In the genomic region with DNA sequence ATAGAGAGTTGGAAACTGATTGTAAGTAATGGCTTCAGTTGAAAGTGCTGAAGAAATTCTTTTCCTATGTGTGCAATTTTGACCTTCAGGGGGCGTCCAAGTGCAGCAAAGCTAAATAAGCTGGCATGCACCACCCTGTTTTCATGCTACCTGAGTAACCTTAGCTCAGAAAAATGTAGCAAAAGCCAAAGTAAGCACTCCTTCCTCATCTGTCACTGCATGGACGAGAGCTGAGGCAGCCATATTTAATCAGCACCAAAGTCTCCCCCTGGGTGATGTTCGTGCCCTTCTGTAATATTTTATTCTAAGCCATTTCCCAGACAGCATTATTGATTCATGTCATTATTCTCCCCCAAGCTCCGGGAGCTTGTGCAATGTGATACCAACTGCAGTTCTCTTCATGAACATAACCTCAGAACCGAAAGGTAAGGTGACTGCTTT, we compare ENCODE assay signal across 8 cellular contexts.
DNase-seq lines count a peak whose midpoint lies in the region; ATAC-seq and TF ChIP-seq lines count a peak whose summit lies in the region.

No MANE protein-coding gene starts in this region.

- no peak for TF ChIP-seq POLR2A in gastrocnemius medialis (IDR thresholded peaks at IDR 0.05)

- H3K27ac Mint-ChIP-seq in activated CD4-positive, alpha-beta T cell treated with anti-CD3 and anti-CD28 coated beads, Interleukin-2, amount 10 ng/mL, durations not matched to agents 7 days and 5 days, result no peak overlapping the region
- H3K27ac Mint-ChIP-seq in CD8-positive, alpha-beta memory T cell, result no peak overlapping the region

- H3K4me1 ChIP-seq in gastrocnemius medialis, result no peaks in the 10 kb centered on the region
- H3K4me1 ChIP-seq in CD8-positive, alpha-beta memory T cell (ENCODE audit: insufficient read depth, low read length), result no peaks in the 10 kb centered on the region

- peaks cover 10% of the 10 kb centered on the region for H3K27me3 Mint-ChIP-seq in activated CD4-positive, alpha-beta T cell treated with anti-CD3 and anti-CD28 coated beads, Interleukin-2, amount 10 ng/mL, durations not matched to agents 7 days and 5 days
- peaks cover 9 to 21% of the 10 kb centered on the region in 2 donors for H3K27me3 Mint-ChIP-seq in CD8-positive, alpha-beta memory T cell

- no peaks in the 10 kb centered on the region for H3K9me2 ChIP-seq in SU-DHL-6 (replicated peaks; ENCODE audit: insufficient read depth, low read length)

- no peaks in the 10 kb centered on the region for H3K36me3 Mint-ChIP-seq in activated CD4-positive, alpha-beta T cell treated with anti-CD3 and anti-CD28 coated beads, Interleukin-2, amount 10 ng/mL, durations not matched to agents 7 days and 5 days (ENCODE audit: low read depth)
- H3K36me3 Mint-ChIP-seq in CD8-positive, alpha-beta memory T cell, result peaks cover 0 to 1% (median 0%) of the 10 kb centered on the region in 3 donors

- H3K9ac ChIP-seq in SU-DHL-6 (ENCODE audit: low read length), result no peak overlapping the region

- H4K20me1 ChIP-seq in SU-DHL-6 (ENCODE audit: low read depth, low read length), result no peaks in the 10 kb centered on the region

- no peak overlapping the region for H2AFZ ChIP-seq in SU-DHL-6 (ENCODE audit: low read depth, low read length, severe bottlenecking)

- in situ Hi-C loops in gastrocnemius medialis (cut with MboI; ENCODE audit: low sequenced_read_pairs in 4 of 4), result no loop called here

- H3K4me2 ChIP-seq in SU-DHL-6 (ENCODE audit: low read depth, low read length, poor library complexity, severe bottlenecking), result no peak overlapping the region

- no peaks in the 10 kb centered on the region for H3K9me3 Mint-ChIP-seq in activated CD4-positive, alpha-beta T cell treated with anti-CD3 and anti-CD28 coated beads, Interleukin-2, amount 10 ng/mL, durations not matched to agents 7 days and 5 days
- no peaks in the 10 kb centered on the region for H3K9me3 Mint-ChIP-seq in CD8-positive, alpha-beta memory T cell

- peak; percentile 50 for DNase-seq in activated CD4-positive, alpha-beta T cell treated with anti-CD3 and anti-CD28 coated beads, Interleukin-2, amount 10 ng/mL, durations not matched to agents 7 days and 5 days
- DNase-seq in activated CD4-positive, alpha-beta T cell treated with anti-CD3 and anti-CD28 coated beads, Interleukin-2, amount 50 U/mL, for 1 hour, result no peak
- DNase-seq in NCI-H1092 (lab: John Stamatoyannopoulos, UW) (peak; percentile 71), globus pallidus (ENCODE audit: low spot score) (peak; percentile 31), gastrocnemius medialis (no peak)
- DNase-seq in stimulated activated CD8-positive, alpha-beta memory T cell treated with anti-CD3 and anti-CD28 coated beads, Interleukin-4, amount 100 ng/mL, for 48 hours, result peak; percentile 46
- no peak for DNase-seq in CD8-positive, alpha-beta memory T cell

- intact Hi-C loops in gastrocnemius medialis (cut with DNase I; ENCODE audit: low total_unique reads), result no loop called here

- no peaks in the 10 kb centered on the region for H3K4me1 Mint-ChIP-seq in activated CD4-positive, alpha-beta T cell treated with anti-CD3 and anti-CD28 coated beads, Interleukin-2, amount 10 ng/mL, durations not matched to agents 7 days and 5 days
- H3K4me1 Mint-ChIP-seq in CD8-positive, alpha-beta memory T cell, result no peaks in the 10 kb centered on the region

- H3K27me3 ChIP-seq in SU-DHL-6 (ENCODE audit: low read length) (no peaks in the 10 kb centered on the region), gastrocnemius medialis (no peaks in the 10 kb centered on the region)
- H3K27me3 ChIP-seq in CD8-positive, alpha-beta memory T cell (ENCODE audit: insufficient read depth, low read length, poor library complexity, severe bottlenecking), result no peaks in the 10 kb centered on the region

- ATAC-seq in gastrocnemius medialis, result no peak

- H3K36me3 ChIP-seq in SU-DHL-6 (ENCODE audit: low read length) (no peaks in the 10 kb centered on the region), gastrocnemius medialis (no peaks in the 10 kb centered on the region)
- H3K36me3 ChIP-seq in CD8-positive, alpha-beta memory T cell (ENCODE audit: insufficient read depth, low read length), result no peaks in the 10 kb centered on the region

- TF ChIP-seq CTCF in SU-DHL-6 (IDR thresholded peaks at IDR 0.05; ENCODE audit: insufficient read depth, low read length, poor library complexity, severe bottlenecking) (peak; percentile 29), gastrocnemius medialis (IDR thresholded peaks at IDR 0.05 in 4 of 5, conservative IDR thresholded peaks at IDR 0.05 in 1 of 5) (peak in 2 of 5 experiments; percentile 23 to 51)

- H3F3A ChIP-seq in SU-DHL-6 (ENCODE audit: insufficient read depth), result no peaks in the 10 kb centered on the region

- H3K27ac ChIP-seq in SU-DHL-6 (ENCODE audit: low read depth, low read length) (no peak overlapping the region), gastrocnemius medialis (no peak overlapping the region)
- H3K27ac ChIP-seq in CD8-positive, alpha-beta memory T cell (ENCODE audit: low read depth, low read length), result no peak overlapping the region

- no peak overlapping the region for H3K4me3 Mint-ChIP-seq in activated CD4-positive, alpha-beta T cell treated with anti-CD3 and anti-CD28 coated beads, Interleukin-2, amount 10 ng/mL, durations not matched to agents 7 days and 5 days
- no peak overlapping the region for H3K4me3 Mint-ChIP-seq in CD8-positive, alpha-beta memory T cell

- H3K4me3 ChIP-seq in SU-DHL-6 (ENCODE audit: insufficient read depth, low read length, poor library complexity, severe bottlenecking) (no peak overlapping the region), gastrocnemius medialis (no peak overlapping the region)
- H3K4me3 ChIP-seq in CD8-positive, alpha-beta memory T cell (ENCODE audit: low read length), result no peak overlapping the region

- H3K9me3 ChIP-seq in SU-DHL-6 (ENCODE audit: insufficient read depth, low read length), result no peaks in the 10 kb centered on the region
- no peaks in the 10 kb centered on the region for H3K9me3 ChIP-seq in gastrocnemius medialis
- no peaks in the 10 kb centered on the region for H3K9me3 ChIP-seq in CD8-positive, alpha-beta memory T cell (ENCODE audit: low read length)

- POLR2A ChIA-PET in activated CD4-positive, alpha-beta T cell treated with anti-CD3 and anti-CD28 coated beads, Interleukin-2, amount 10 ng/mL, durations not matched to agents 7 days and 5 days (lab: Charles Lee), result no interaction called here
- POLR2A ChIA-PET in CD8-positive, alpha-beta memory T cell (lab: Charles Lee), result no interaction called here

- CTCF ChIA-PET in activated CD4-positive, alpha-beta T cell treated with anti-CD3 and anti-CD28 coated beads, Interleukin-2, amount 10 ng/mL, durations not matched to agents 7 days and 5 days (lab: Charles Lee), result no interaction called here
- CTCF ChIA-PET in CD8-positive, alpha-beta memory T cell (lab: Charles Lee), result no interaction called here

- H3K79me2 ChIP-seq in SU-DHL-6 (ENCODE audit: insufficient read depth, low read length), result no peaks in the 10 kb centered on the region

Comparison
In these comparisons a context has a peak if more than half of its experiments do, and no peak if none do; other contexts are left out.
1. DNase-seq: peak in activated CD4-positive, alpha-beta T cell treated with anti-CD3 and anti-CD28 coated beads, Interleukin-2, amount 10 ng/mL, durations not matched to agents 7 days and 5 days (single experiment), NCI-H1092 (single experiment), globus pallidus (single experiment) and stimulated activated CD8-positive, alpha-beta memory T cell treated with anti-CD3 and anti-CD28 coated beads, Interleukin-4, amount 100 ng/mL, for 48 hours (single experiment); none in activated CD4-positive, alpha-beta T cell treated with anti-CD3 and anti-CD28 coated beads, Interleukin-2, amount 50 U/mL, for 1 hour (single experiment), gastrocnemius medialis (0 of 2) and CD8-positive, alpha-beta memory T cell (0 of 5).